1 cellular context compared by ENCODE assay signal in genomic region chr15:83927704-83928391, GRCh38.
TF ChIP-seq lines count a peak whose summit lies in the region.

No MANE protein-coding gene starts in this region.

TF ChIP-seq in GM12878, 131 proteins besides CTCF, POLR2A, EP300 and RAD21 (continued from another document):
- TF ChIP-seq NRF1 (conservative IDR thresholded peaks at IDR 0.05; ENCODE audit: low read depth, low read length), result no peak
- peak; percentile 53; the same call in 1 of the 2 replicates for TF ChIP-seq ZNF384 (IDR thresholded peaks at IDR 0.05; ENCODE audit: borderline replicate concordance, low read depth, low read length)
TF ChIP-seq in GM12878: peak in this region for 4.
